8 cellular contexts compared by ENCODE assay signal in genomic region chr21:37220433-37220980, GRCh38. TPM values are rescaled to one million over a fixed set of nuclear protein-coding genes. Genes with fewer than 3 reads are reported as not detected.
DNase-seq lines count a peak whose midpoint lies in the region; ATAC-seq and TF ChIP-seq lines count a peak whose summit lies in the region.

No MANE protein-coding gene starts in this region.

- H3K4me3 ChIP-seq in ovary, result peak overlapping the region; percentile 74

- DNase-seq in AML-193 (lab: John Stamatoyannopoulos, UW) (peak; percentile 44 to 53), NCI-H69 (lab: John Stamatoyannopoulos, UW) (peak; percentile 86), foreskin melanocyte (peak; percentile 50), ovary (peak in 3 of 5 donors; percentile 26 to 38 (median 36)), ecto neural progenitor cell (ENCODE audit: low spot score) (no peak)
- DNase-seq in activated effector memory CD4-positive, alpha-beta T cell treated with anti-CD3 and anti-CD28 coated beads, Interleukin-2, amount 50 U/mL, for 16 hours, result peak; percentile 76

- peak overlapping the region; percentile 49 to 83 for H3K27ac ChIP-seq in ovary

- no peak for TF ChIP-seq EP300 in ovary (IDR thresholded peaks at IDR 0.05)

- intact Hi-C loops in ovary (cut with DNase I), result no loop called here

- TF ChIP-seq CTCF in ovary (IDR thresholded peaks at IDR 0.05), result no peak

- H3K9me3 ChIP-seq in ovary, result no peaks in the 10 kb centered on the region

- peaks cover 1% of the 10 kb centered on the region for H3K4me1 ChIP-seq in ovary (ENCODE audit: insufficient read depth)

- TF ChIP-seq POLR2A in ovary (IDR thresholded peaks at IDR 0.05), result no peak

- WGBS in ovary, 3 donors, result 1 to 2% (median 1%) methylated on average over 34 to 35 of the region's 35 CpGs

- no peaks in the 10 kb centered on the region for H3K27me3 ChIP-seq in ovary

- ATAC-seq in GM18519 (IDR thresholded peaks at IDR 0.05; ENCODE audit: low FRiP score, unreplicated experiment) (peak; percentile 28), HG02981 (IDR thresholded peaks at IDR 0.05; ENCODE audit: unreplicated experiment) (peak; percentile 29)

- no peaks in the 10 kb centered on the region for H3K36me3 ChIP-seq in ovary

RNA-seq across cellular contexts. Expression of gene VPS26C, which starts 46.6 kb away (rescaled TPM):
- 10 to 100 TPM; 23.8 to 38.4 (median 33.9) TPM for total RNA-seq in ovary
- polyA plus RNA-seq in ovary, result 10 to 100 TPM; 16.3 to 47.7 TPM
